Comparison of ENCODE assay signal across 24 cellular contexts in the genomic region with DNA sequence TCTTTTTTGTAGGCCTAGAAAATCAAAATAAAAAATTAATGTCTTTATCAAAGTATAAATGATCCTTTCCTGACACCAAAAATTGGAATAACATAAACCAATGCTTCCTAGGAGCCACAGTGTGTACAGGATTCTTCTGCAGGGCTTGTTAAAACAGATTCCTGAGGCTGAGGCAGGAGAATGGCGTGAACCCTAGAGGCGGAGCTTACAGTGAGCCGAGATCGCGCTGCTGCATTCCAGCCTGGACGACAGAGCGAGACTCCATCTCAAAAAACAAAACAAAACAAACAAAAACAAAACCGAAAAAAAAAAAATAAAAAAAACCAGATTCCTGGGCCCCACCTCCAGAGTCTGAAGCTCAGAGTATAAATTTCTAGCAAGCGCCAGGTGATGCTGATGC.
A peak's percentile ranks its signal among the peaks of the same experiment; 100 is the strongest.
DNase-seq lines count a peak whose midpoint lies in the region; ATAC-seq and TF ChIP-seq lines count a peak whose summit lies in the region.
"Had no signal": no experiment of that assay in that cellular context is flagged by ENCODE, and none has a peak within 500 bp of the region (broad histone marks: within the 10 kb centered on the region; RNA-seq: fewer than 3 reads in every experiment).

No MANE protein-coding gene starts in this region.

- no peak overlapping the region for H3K4me3 ChIP-seq in BLaER1 treated with 17β-estradiol and CSF1 and Interleukin-3, amounts not matched to agents 10 nM and 100 nM
- H3K4me3 ChIP-seq in GM23338 (no peak overlapping the region), OCI-LY7 (ENCODE audit: low read depth, low read length, poor library complexity, severe bottlenecking) (no peak overlapping the region)
- H3K4me3 ChIP-seq: A549, GM12878, GM23248, HAP-1 had no signal

- no peak overlapping the region for H3K4me3 Mint-ChIP-seq in GM23338
- H3K4me3 Mint-ChIP-seq: B cell; CD4-positive, CD25-positive, alpha-beta regulatory T cell; T-helper 1 cell treated with Interleukin-12 subunit alpha and Interleukin-12 subunit beta and Interleukin-4 antibody, amounts not matched to agents 30 μg/mL and 1 μg/mL, for 36 hours had no signal

- H3K9me2 ChIP-seq in GM23338 (ENCODE audit: insufficient read depth), result no peaks in the 10 kb centered on the region
- H3K9me2 ChIP-seq in OCI-LY7 (ENCODE audit: insufficient read depth, low read length), result no peaks in the 10 kb centered on the region

- no peaks in the 10 kb centered on the region for H4K20me1 ChIP-seq in BLaER1 treated with 17β-estradiol and CSF1 and Interleukin-3, amounts not matched to agents 10 nM and 100 nM
- H4K20me1 ChIP-seq in GM23338 (replicated peaks; ENCODE audit: insufficient read depth) (no peaks in the 10 kb centered on the region), OCI-LY7 (ENCODE audit: insufficient read depth, low read length) (no peaks in the 10 kb centered on the region)

- no peaks in the 10 kb centered on the region for H3K36me3 ChIP-seq in BLaER1 treated with 17β-estradiol and CSF1 and Interleukin-3, amounts not matched to agents 10 nM and 100 nM
- H3K36me3 ChIP-seq in GM23338 (ENCODE audit: insufficient read depth), result no peaks in the 10 kb centered on the region
- H3K36me3 ChIP-seq in OCI-LY7 (ENCODE audit: insufficient read depth, low read length), result no peaks in the 10 kb centered on the region
- H3K36me3 ChIP-seq: HAP-1 had no signal

- no peak overlapping the region; a peak in 1 of 22 replicates for H3K27ac ChIP-seq in BLaER1 treated with 17β-estradiol and CSF1 and Interleukin-3, amounts not matched to agents 10 nM and 100 nM
- H3K27ac ChIP-seq in GM23338 (ENCODE audit: low read depth), result no peak overlapping the region
- H3K27ac ChIP-seq in OCI-LY7 (ENCODE audit: low read depth, low read length, poor library complexity, severe bottlenecking), result no peak overlapping the region
- no peak overlapping the region for H3K27ac ChIP-seq in foreskin keratinocyte
- H3K27ac ChIP-seq: A549, GM23248 had no signal

- TF ChIP-seq CTCF in GM23338 (conservative IDR thresholded peaks at IDR 0.05; ENCODE audit: low read depth in 2 of 2) (no peak), OCI-LY7 (conservative IDR thresholded peaks at IDR 0.05; ENCODE audit: low read length) (no peak), foreskin keratinocyte (conservative IDR thresholded peaks at IDR 0.05) (no peak)

- intact Hi-C loops in OCI-LY7 (cut with micrococcal nuclease; ENCODE audit: unreplicated experiment), result loop anchor here (5.0 kb wide), 2 partner anchors 306 to 644 kb away; a partner anchor contains a TSS

- H3K4me1 Mint-ChIP-seq in GM23338, result peaks cover 3% of the 10 kb centered on the region; the same call in 2 of the 3 replicates

- H3K9ac ChIP-seq in BLaER1 treated with 17β-estradiol and CSF1 and Interleukin-3, amounts not matched to agents 10 nM and 100 nM, result no peak overlapping the region
- H3K9ac ChIP-seq: GM23248 had no signal

- peaks cover 6% of the 10 kb centered on the region for H3K27me3 Mint-ChIP-seq in GM23338 (ENCODE audit: insufficient read depth, low read depth, poor library complexity)
- H3K27me3 Mint-ChIP-seq: CD4-positive, CD25-positive, alpha-beta regulatory T cell had no signal

- CTCF ChIA-PET in OCI-LY7 (lab: Charles Lee; ENCODE audit: unreplicated experiment), result no interaction called here

- peaks cover 43 to 92% (median 80%) of the 10 kb centered on the region in 10 experiments for H3K4me1 ChIP-seq in BLaER1 treated with 17β-estradiol and CSF1 and Interleukin-3, amounts not matched to agents 10 nM and 100 nM
- H3K4me1 ChIP-seq in GM23338 (ENCODE audit: insufficient read depth) (no peaks in the 10 kb centered on the region), OCI-LY7 (ENCODE audit: insufficient read depth, low read length, poor library complexity, severe bottlenecking) (peaks cover 81% of the 10 kb centered on the region), foreskin keratinocyte (peaks cover 2% of the 10 kb centered on the region)
- H3K4me1 ChIP-seq: A549, HAP-1 had no signal

- no peak for DNase-seq in GM23338 (ENCODE audit: low spot score)
- no peak for DNase-seq in OCI-LY7 (ENCODE audit: low spot score)
- peak in 1 of 2 donors; percentile 47 for DNase-seq in foreskin keratinocyte
- DNase-seq in stimulated activated CD4-positive, alpha-beta T cell treated with anti-CD3 and anti-CD28 coated beads, Interleukin-2, amount 100 ng/mL, for 48 hours, result no peak
- no peak for DNase-seq in NOMO-1 (lab: John Stamatoyannopoulos, UW; ENCODE audit: unreplicated experiment in 2 of 2)
- no peak for DNase-seq in NCI-H524 (lab: John Stamatoyannopoulos, UW)
- DNase-seq: CD4-positive, CD25-positive, alpha-beta regulatory T cell; GM23248; KBM-7; NCI-H1105; NCI-H146; NCI-H2029; NCI-H2171; NCI-H446; NCI-H69; NK-92 treated with Interleukin-12 subunit alpha and Interleukin-12 subunit beta, amount 100 ng/mL, for 24 hours; OCI-M1 had no signal

- H3K9me3 ChIP-seq in BLaER1 treated with 17β-estradiol and CSF1 and Interleukin-3, amounts not matched to agents 10 nM and 100 nM (replicated peaks in 1 of 11), result peaks cover 0 to 16% (median under 1%) of the 10 kb centered on the region in 11 experiments; a peak in 7 of 22 replicates
- peaks cover 4% of the 10 kb centered on the region; the same call in 1 of the 2 replicates for H3K9me3 ChIP-seq in OCI-LY7 (ENCODE audit: low read length)
- H3K9me3 ChIP-seq: A549, HAP-1 had no signal

- H3K36me3 Mint-ChIP-seq in GM23338 (ENCODE audit: low read depth), result no peaks in the 10 kb centered on the region

- H3K79me2 ChIP-seq in GM23338 (replicated peaks; ENCODE audit: insufficient read depth), result no peaks in the 10 kb centered on the region
- H3K79me2 ChIP-seq in OCI-LY7 (ENCODE audit: insufficient read depth, low read depth, low read length), result no peaks in the 10 kb centered on the region

- no TSS peak for BruUV-seq in OCI-LY7 (replicated peaks; lab: Mats Ljungman, UMichigan)

- peaks cover 0 to 11% (median 0%) of the 10 kb centered on the region in 11 experiments; a peak in 4 of 22 replicates for H3K27me3 ChIP-seq in BLaER1 treated with 17β-estradiol and CSF1 and Interleukin-3, amounts not matched to agents 10 nM and 100 nM
- H3K27me3 ChIP-seq in GM23338 (ENCODE audit: insufficient read depth) (no peaks in the 10 kb centered on the region), foreskin keratinocyte (no peaks in the 10 kb centered on the region)

- H2AFZ ChIP-seq in GM23338 (no peak overlapping the region), OCI-LY7 (ENCODE audit: low read length) (no peak overlapping the region)
- H2AFZ ChIP-seq: GM23248 had no signal

- no peaks in the 10 kb centered on the region for H3F3A ChIP-seq in GM23338 (replicated peaks; ENCODE audit: low read depth)

- H3K9me3 Mint-ChIP-seq in GM23338, result no peaks in the 10 kb centered on the region
- H3K9me3 Mint-ChIP-seq: CD4-positive, CD25-positive, alpha-beta regulatory T cell; T-helper 1 cell treated with Interleukin-12 subunit alpha and Interleukin-12 subunit beta and Interleukin-4 antibody, amounts not matched to agents 30 μg/mL and 1 μg/mL, for 36 hours had no signal

- ATAC-seq in GM23338, result 0 out of 3 replicates have a peak, but pooled peaks have one; percentile 25
- peak; percentile 31 for ATAC-seq in foreskin keratinocyte
- ATAC-seq: A549, GM12878, Right ventricle myocardium inferior had no signal

- H3K27ac Mint-ChIP-seq in GM23338, result no peak overlapping the region
- H3K27ac Mint-ChIP-seq: B cell; CD4-positive, CD25-positive, alpha-beta regulatory T cell; T-helper 1 cell treated with Interleukin-12 subunit alpha and Interleukin-12 subunit beta and Interleukin-4 antibody, amounts not matched to agents 30 μg/mL and 1 μg/mL, for 36 hours had no signal

- POLR2A ChIA-PET in OCI-LY7 (lab: Charles Lee), result interaction anchor here (0.6 kb wide), 2 partner anchors 133 to 297 kb away, joined by 3 read pairs; no protein-coding TSS in a partner anchor

- H3K4me2 ChIP-seq in BLaER1 treated with 17β-estradiol and CSF1 and Interleukin-3, amounts not matched to agents 10 nM and 100 nM, result peak overlapping the region in 9 of 11 experiments; percentile 17 to 90 (median 81); a peak in 13 of 22 replicates
- H3K4me2 ChIP-seq in GM23338 (no peak overlapping the region), OCI-LY7 (ENCODE audit: low read length) (peak overlapping the region; percentile 63; the same call in 1 of the 2 replicates)
- H3K4me2 ChIP-seq: A549 had no signal

TF ChIP-seq in GM23338, 12 proteins besides CTCF, POLR2A, EP300 and RAD21 (continues in another document):
- TF ChIP-seq POLR2AphosphoS5 (IDR thresholded peaks at IDR 0.05; ENCODE audit: low read depth) (no peak), EZH2 (IDR thresholded peaks at IDR 0.05; ENCODE audit: low read depth, unreplicated experiment) (no peak)
